ENCODE assay signal across 38 cellular contexts in the genomic region with DNA sequence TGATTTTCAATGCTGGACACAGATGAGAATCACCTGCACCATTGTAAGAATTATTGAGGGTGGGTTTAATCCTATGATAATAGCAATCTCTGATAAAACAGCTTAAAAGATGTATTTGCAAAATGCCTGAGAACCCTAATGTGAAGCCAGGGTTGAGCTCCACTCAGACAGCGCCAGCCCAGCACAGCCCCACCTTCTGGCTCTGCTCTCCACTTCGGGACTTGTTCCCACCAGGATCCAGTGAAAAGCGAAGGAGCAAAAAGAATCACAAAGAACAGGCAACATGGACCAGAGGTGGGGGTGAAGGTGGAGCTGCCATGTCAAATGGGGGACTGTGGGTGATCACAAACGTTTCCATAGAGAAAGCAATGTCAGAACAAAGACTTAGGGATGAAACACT. TPM values are rescaled to one million over a fixed set of nuclear protein-coding genes. Genes with fewer than 3 reads are reported as not detected.
"Had no signal": no experiment of that assay in that cellular context is flagged by ENCODE, and none has a peak within 500 bp of the region (broad histone marks: within the 10 kb centered on the region; RNA-seq: fewer than 3 reads in every experiment).

No MANE protein-coding gene starts in this region.

- H2AFZ ChIP-seq: hepatocyte had no signal

- ATAC-seq: foreskin keratinocyte; gastroesophageal sphincter; heart left ventricle; left cardiac atrium; left lung; naive thymus-derived CD4-positive, alpha-beta T cell; psoas muscle; right cardiac atrium; stimulated activated memory B cell treated with anti-CD40 and anti-IgM and Interleukin-4, amounts not matched to agents 10 μg/mL and 1 μg/mL and 100 μg/mL, for 72 hours; stimulated activated naive CD8-positive, alpha-beta T cell treated with anti-CD3 and anti-CD28 coated beads, Interleukin-15, Interleukin-2, amounts not matched to agents 100 U/mL and 50 U/mL, for 24 hours had no signal

- H3K27me3 ChIP-seq: colonic mucosa, esophagus muscularis mucosa, foreskin keratinocyte, gastroesophageal sphincter, heart left ventricle, hepatocyte, left lung, sigmoid colon, testis, tibial artery had no signal

- H3K4me3 Mint-ChIP-seq: dendritic cell treated with granulocyte-macrophage colony-stimulating factor and Interleukin-4, amounts not matched to agents 40 ng/mL and 50 ng/mL, for 4 days; naive thymus-derived CD4-positive, alpha-beta T cell; nephron; stimulated activated memory B cell treated with anti-CD40 and anti-IgM and Interleukin-4, amounts not matched to agents 10 μg/mL and 1 μg/mL and 100 μg/mL, for 72 hours; type B pancreatic cell had no signal

- H3K27me3 Mint-ChIP-seq: dendritic cell treated with granulocyte-macrophage colony-stimulating factor and Interleukin-4, amounts not matched to agents 40 ng/mL and 50 ng/mL, for 4 days; type B pancreatic cell had no signal

- DNase-seq: colonic mucosa; effector CD8-positive, alpha-beta T cell; foreskin keratinocyte; heart left ventricle; left cardiac atrium; left lung; mesenchymal stem cell; midbrain; naive thymus-derived CD4-positive, alpha-beta T cell; nucleus accumbens; posterior cingulate gyrus; psoas muscle; right cardiac atrium; sigmoid colon; stimulated activated CD4-positive, alpha-beta T cell treated with anti-CD3 and anti-CD28 coated beads, Interleukin-2, amount 100 ng/mL, for 24 hours; stimulated activated CD4-positive, alpha-beta T cell treated with anti-CD3 and anti-CD28 coated beads, Interleukin-4, amount 100 ng/mL, for 24 hours; stimulated activated naive CD8-positive, alpha-beta T cell treated with anti-CD3 and anti-CD28 coated beads, Interleukin-15, Interleukin-2, amounts not matched to agents 100 U/mL and 50 U/mL, for 24 hours; testis; tibial artery had no signal

- H3K27ac Mint-ChIP-seq: dendritic cell treated with granulocyte-macrophage colony-stimulating factor and Interleukin-4, amounts not matched to agents 40 ng/mL and 50 ng/mL, for 4 days; nephron; stimulated activated memory B cell treated with anti-CD40 and anti-IgM and Interleukin-4, amounts not matched to agents 10 μg/mL and 1 μg/mL and 100 μg/mL, for 72 hours; type B pancreatic cell had no signal

- H3K4me3 ChIP-seq: colonic mucosa, esophagus muscularis mucosa, gastroesophageal sphincter, heart left ventricle, hepatocyte, left lung, psoas muscle, sigmoid colon, testis, tibial artery had no signal

- H3K36me3 ChIP-seq: colonic mucosa had no signal

- H3K4me2 ChIP-seq: hepatocyte had no signal

- H3K4me1 Mint-ChIP-seq: naive thymus-derived CD4-positive, alpha-beta T cell; nephron; stimulated activated memory B cell treated with anti-CD40 and anti-IgM and Interleukin-4, amounts not matched to agents 10 μg/mL and 1 μg/mL and 100 μg/mL, for 72 hours had no signal

- H3K79me2 ChIP-seq: hepatocyte had no signal

- H3K9me3 Mint-ChIP-seq: type B pancreatic cell had no signal

- FAIRE-seq: islet of Langerhans had no signal

- H3K27ac ChIP-seq: colonic mucosa, esophagus muscularis mucosa, foreskin keratinocyte, gastroesophageal sphincter, heart left ventricle, hepatocyte, left lung, psoas muscle, sigmoid colon, testis, tibial artery had no signal

- H3K4me1 ChIP-seq: colonic mucosa, esophagus muscularis mucosa, foreskin keratinocyte, gastroesophageal sphincter, heart left ventricle, left lung, psoas muscle, sigmoid colon, testis, tibial artery had no signal

- H3K9me3 ChIP-seq: colonic mucosa, esophagus muscularis mucosa, psoas muscle, testis had no signal

RNA-seq across cellular contexts. Expression of a gene that starts 32.4 kb away (rescaled TPM):
- total RNA-seq: colonic mucosa; endothelial cell of umbilical vein; epithelial cell of proximal tubule; esophagus muscularis mucosa; fibroblast of lung; foreskin keratinocyte; gastroesophageal sphincter; heart left ventricle; hepatocyte; kidney epithelial cell; left cardiac atrium; left lung; lower leg skin; lung microvascular endothelial cell; mucosa of gallbladder; naive thymus-derived CD4-positive, alpha-beta T cell; osteocyte; psoas muscle; renal cortical epithelial cell; right cardiac atrium; skeletal muscle tissue; urinary bladder had no signal
